10 cellular contexts compared by ENCODE assay signal in the genomic region with DNA sequence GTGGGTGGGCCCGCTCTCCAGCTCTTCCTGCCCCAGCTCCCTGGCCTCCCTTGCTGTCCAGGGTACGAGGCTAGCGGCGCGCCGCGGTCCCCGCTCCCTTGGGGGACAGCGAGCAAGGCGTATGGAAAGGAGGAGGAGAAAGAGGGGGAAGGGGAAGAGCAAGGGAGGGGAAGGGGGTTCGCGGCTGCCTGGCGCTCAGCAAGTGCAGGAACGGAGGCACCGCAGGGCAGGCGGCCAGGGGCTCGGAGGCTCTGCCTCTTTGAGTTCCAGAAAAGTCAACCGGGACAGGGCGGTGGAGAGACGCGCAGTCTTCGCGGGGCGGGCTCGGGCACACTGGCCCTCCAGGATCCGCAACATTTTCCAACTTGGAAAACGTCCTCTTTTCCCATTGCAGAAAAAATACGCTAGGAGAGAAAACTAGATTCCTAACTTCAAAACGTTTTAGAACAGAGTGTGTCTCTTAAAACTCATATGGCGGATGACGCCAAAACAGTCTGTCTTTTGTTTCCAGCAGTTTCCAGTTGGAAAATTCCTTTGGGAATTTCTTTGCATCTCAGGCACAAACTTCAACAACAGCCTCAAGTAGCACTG. TPM values are rescaled to one million over a fixed set of nuclear protein-coding genes. Genes with fewer than 3 reads are reported as not detected.
DNase-seq lines count a peak whose midpoint lies in the region; ATAC-seq, FAIRE-seq and TF ChIP-seq lines count a peak whose summit lies in the region.
"Had no signal": no experiment of that assay in that cellular context is flagged by ENCODE, and none has a peak within 500 bp of the region (broad histone marks: within the 10 kb centered on the region; RNA-seq: fewer than 3 reads in every experiment).

No MANE protein-coding gene starts in this region.

- H3K36me3 ChIP-seq in H7 (replicated peaks; ENCODE audit: control insufficient read depth, insufficient read depth, low read length) (no peaks in the 10 kb centered on the region), H1 (ENCODE audit: control insufficient read depth in 2 of 4, insufficient read depth in 4 of 4, low read length in 3 of 4) (no peaks in the 10 kb centered on the region), subcutaneous abdominal adipose tissue (ENCODE audit: control insufficient read depth in 5 of 5, insufficient read depth in 5 of 5, low read length in 5 of 5) (no peaks in the 10 kb centered on the region)
- H3K36me3 ChIP-seq: cardiac muscle cell had no signal

- H3K18ac ChIP-seq in H1 (ENCODE audit: extremely low read depth, low read length) = peak overlapping the region; percentile 51; the same call in 1 of the 2 replicates

- no peak overlapping the region for H4K5ac ChIP-seq in H1 (ENCODE audit: insufficient read length, low read depth, low read length)

- H2BK120ac ChIP-seq in H1 (replicated peaks; ENCODE audit: low read depth, low read length) = no peak overlapping the region

- no peak overlapping the region for H3K56ac ChIP-seq in H1 (replicated peaks; ENCODE audit: insufficient read length, low read depth, low read length)

- no peak overlapping the region for H2BK12ac ChIP-seq in H1 (ENCODE audit: low read depth, low read length)

- WGBS in H1 (ENCODE audit: extremely low coverage in 1 of 2, insufficient coverage in 1 of 2, insufficient read length in 1 of 2, insufficient replicate concordance in 2 of 2, low coverage in 1 of 2, low lambda C conversion rate in 2 of 2, missing lambda C conversion rate in 1 of 2), 2 experiments = 8% methylated on average over 27 of the region's 31 CpGs; no CpG with 5 or more reads in 1 of the 2 experiments

- H3K14ac ChIP-seq in H1 (ENCODE audit: insufficient read length) = no peak overlapping the region

- no peaks in the 10 kb centered on the region for H3K79me1 ChIP-seq in H1 (ENCODE audit: low read depth, low read length)

- H3K23me2 ChIP-seq in H1 (ENCODE audit: low read depth, low read length) = peaks cover 5% of the 10 kb centered on the region; the same call in 1 of the 2 replicates

- no peak for FAIRE-seq in H1 (lab: Jason Lieb, UNC)

- H3K27ac ChIP-seq in H1 (ENCODE audit: low read depth, low read length) (no peak overlapping the region), subcutaneous abdominal adipose tissue (ENCODE audit: low read depth, low read length) (no peak overlapping the region)
- H3K27ac ChIP-seq: cardiac muscle cell had no signal

- DNase-seq in H7 (peak; percentile 74), H1 (ENCODE audit: low read depth in 1 of 2, low spot score in 2 of 2) (peak; percentile 19 to 63), left kidney (ENCODE audit: low read depth, low spot score) (peak; percentile 71), OCI-M1 (lab: John Stamatoyannopoulos, UW) (no peak)
- DNase-seq in activated naive CD4-positive, alpha-beta T cell treated with anti-CD3 and anti-CD28 coated beads, Interleukin-2, amount 50 U/mL, for 72 hours (ENCODE audit: low spot score in 2 of 2) = no peak
- DNase-seq: NCI-H1417 treated with DMSO at 0.1 percent for 48 hours had no signal

- no peak overlapping the region for H2BK15ac ChIP-seq in H1 (ENCODE audit: low read length)

- H3K36me3 Mint-ChIP-seq in activated naive CD4-positive, alpha-beta T cell treated with anti-CD3 and anti-CD28 coated beads, Interleukin-2, amount 50 U/mL, for 72 hours = no peaks in the 10 kb centered on the region

- H3K4me3 ChIP-seq in H7 (ENCODE audit: insufficient read depth, low read depth, low read length) = peak overlapping the region; percentile 46
- H3K4me3 ChIP-seq in H1 (ENCODE audit: extremely low read depth in 1 of 4, insufficient read depth in 2 of 4, low read depth in 3 of 4, low read length in 4 of 4) = peak overlapping the region; percentile 57 to 69 (median 62)
- peak overlapping the region; percentile 61 to 68 (median 63) for H3K4me3 ChIP-seq in subcutaneous abdominal adipose tissue (ENCODE audit: low read depth in 1 of 5, low read length in 5 of 5)
- H3K4me3 ChIP-seq: cardiac muscle cell had no signal

- TF ChIP-seq CTCF in H1 (IDR thresholded peaks at IDR 0.05; ENCODE audit: control extremely low read depth in 1 of 3, insufficient read depth in 1 of 3, low read depth in 1 of 3, low read length in 3 of 3) = no peak

- ATAC-seq in HG03095 (IDR thresholded peaks at IDR 0.05; ENCODE audit: unreplicated experiment) (no peak), HG02678 (IDR thresholded peaks at IDR 0.05; ENCODE audit: unreplicated experiment) (no peak)
- ATAC-seq in activated naive CD4-positive, alpha-beta T cell treated with anti-CD3 and anti-CD28 coated beads, Interleukin-2, amount 50 U/mL, for 72 hours = no peak

- TF ChIP-seq EP300 in H1 (IDR thresholded peaks at IDR 0.05; ENCODE audit: borderline replicate concordance in 1 of 2, low read depth in 2 of 2, low read length in 2 of 2) = no peak

- H3K9me3 ChIP-seq in H1 (ENCODE audit: insufficient read depth in 2 of 2, low read depth in 1 of 2, low read length in 1 of 2) (no peaks in the 10 kb centered on the region), subcutaneous abdominal adipose tissue (ENCODE audit: control insufficient read depth in 5 of 5, low read length in 5 of 5) (no peaks in the 10 kb centered on the region)

- peak overlapping the region; percentile 86 to 91 for H3K4me2 ChIP-seq in H1 (ENCODE audit: insufficient read depth in 1 of 2, low read depth in 2 of 2, low read length in 2 of 2)

- no peaks in the 10 kb centered on the region for H3K9me3 Mint-ChIP-seq in activated naive CD4-positive, alpha-beta T cell treated with anti-CD3 and anti-CD28 coated beads, Interleukin-2, amount 50 U/mL, for 72 hours

- H2AFZ ChIP-seq in H1 (ENCODE audit: low read length) = peak overlapping the region; percentile 45

- peak in 1 of 2 experiments; percentile 43; a peak in 1 of 3 replicates for TF ChIP-seq POLR2A in H1 (IDR thresholded peaks at IDR 0.05; ENCODE audit: control extremely low read depth in 1 of 2, low read depth in 2 of 2, low read length in 2 of 2)

- H2BK20ac ChIP-seq in H1 (ENCODE audit: low read length) = no peak overlapping the region

- H3K23ac ChIP-seq in H1 (ENCODE audit: insufficient read length) = no peak overlapping the region

- peak overlapping the region; percentile 22; the same call in 1 of the 2 replicates for H2BK5ac ChIP-seq in H1 (ENCODE audit: low read depth, low read length)

- peak in 1 of 2 experiments; percentile 14; a peak in 1 of 4 replicates for TF ChIP-seq RAD21 in H1 (IDR thresholded peaks at IDR 0.05 in 1 of 2, conservative IDR thresholded peaks at IDR 0.05 in 1 of 2; ENCODE audit: low read depth in 2 of 2, low read length in 2 of 2)

- H3K27ac Mint-ChIP-seq in activated naive CD4-positive, alpha-beta T cell treated with anti-CD3 and anti-CD28 coated beads, Interleukin-2, amount 50 U/mL, for 72 hours = no peak overlapping the region

- POLR2A ChIA-PET in H1 (lab: Charles Lee; ENCODE audit: partially characterized antibody) = no interaction called here

- no peak overlapping the region for H2AK5ac ChIP-seq in H1 (ENCODE audit: low read depth, low read length)

- no peaks in the 10 kb centered on the region for H3K79me2 ChIP-seq in H1 (ENCODE audit: control insufficient read depth in 1 of 2, insufficient read depth in 2 of 2, low read length in 2 of 2)

- H3K27me3 ChIP-seq in H7 (ENCODE audit: control insufficient read depth, insufficient read depth, low read length) (no peaks in the 10 kb centered on the region), H1 (replicated peaks in 1 of 4; ENCODE audit: control insufficient read depth in 3 of 4, extremely low read depth in 1 of 4, insufficient read depth in 3 of 4, low read length in 3 of 4) (no peaks in the 10 kb centered on the region; a peak in 1 of 7 replicates), subcutaneous abdominal adipose tissue (ENCODE audit: control insufficient read depth in 5 of 5, insufficient read depth in 4 of 5, low read length in 5 of 5) (peaks cover 0 to 2% (median 0%) of the 10 kb centered on the region in 5 donors)
- H3K27me3 ChIP-seq: cardiac muscle cell had no signal

- CTCF ChIA-PET in H1 (lab: Charles Lee; ENCODE audit: partially characterized antibody) = interaction anchor here (0.7 to 2.2 kb wide), 4 partner anchors 24 to 385 kb away, joined by 3 to 5 read pairs (median 4); a partner anchor contains a TSS

- H3K4me1 ChIP-seq in H1 (replicated peaks in 1 of 4; ENCODE audit: control insufficient read depth in 3 of 4, insufficient read depth in 4 of 4, low read length in 3 of 4) (peaks cover 0 to 2% (median 2%) of the 10 kb centered on the region in 4 experiments; a peak in 2 of 7 replicates), subcutaneous abdominal adipose tissue (ENCODE audit: control insufficient read depth in 5 of 5, insufficient read depth in 5 of 5, low read length in 5 of 5) (peaks cover 2 to 9% (median 8%) of the 10 kb centered on the region in 5 donors)

- H4K91ac ChIP-seq in H1 (replicated peaks; ENCODE audit: insufficient read length, low read length) = peak overlapping the region; percentile 49

- H3K4ac ChIP-seq in H1 (replicated peaks; ENCODE audit: insufficient read length, low read depth, low read length) = no peak overlapping the region

- H4K20me1 ChIP-seq in H1 (replicated peaks in 1 of 2; ENCODE audit: control insufficient read depth in 1 of 2, insufficient read depth in 2 of 2, low read length in 2 of 2) = no peaks in the 10 kb centered on the region

- peak overlapping the region; percentile 81 for H4K8ac ChIP-seq in H1 (ENCODE audit: extremely low read depth, insufficient read depth, low read length)

- H3K9ac ChIP-seq in H1 (replicated peaks in 1 of 4; ENCODE audit: extremely low read depth in 1 of 4, low read depth in 3 of 4, low read length in 3 of 4) = peak overlapping the region in 3 of 4 experiments; percentile 35 to 66 (median 42); a peak in 4 of 7 replicates
- peak overlapping the region in 4 of 5 donors; percentile 41 to 56 (median 48) for H3K9ac ChIP-seq in subcutaneous abdominal adipose tissue (ENCODE audit: low read length in 5 of 5)

TF ChIP-seq in H1, 55 proteins besides CTCF, POLR2A, EP300 and RAD21 (continues in another document):
- peak; percentile 70 for TF ChIP-seq KDM4A (IDR thresholded peaks at IDR 0.05; ENCODE audit: low read depth, low read length, severe bottlenecking)
- no peak for TF ChIP-seq SIRT6 (IDR thresholded peaks at IDR 0.05; ENCODE audit: low read length)

RNA-seq across cellular contexts. Expression of a gene that starts 23.1 kb away (rescaled TPM):
- total RNA-seq in H7 (2014; rRNA removed; shearing (Covaris generic)) = 0.22 and 0.31 TPM in 2 replicates
- 0.50 and 0.57 TPM in 2 replicates for total RNA-seq in H1 (2021; fragmentation: NEBNext Ultra II Directional; extraction: Animal tissue kit (Norgen Biotek cat#: 25700))
- 0.95 and 1.8 TPM in 2 replicates for polyA plus RNA-seq in H1 (2011; rRNA removed)
- 1.5 TPM for polyA plus RNA-seq in H1 (2011; cell fraction: cytosol; rRNA removed)
- polyA plus RNA-seq in H1 (2011; cell fraction: nucleus; rRNA removed) = 1.4 TPM
- 1.1 to 1.4 TPM (median 1.2 TPM) in 4 replicates for polyA plus RNA-seq in H1 (2012, experiment 1 of 2)
- polyA plus RNA-seq in H1 (2012, experiment 2 of 2) = 0.22 TPM
- 0.20 TPM for polyA plus RNA-seq in H1 (2013, experiment 1 of 2)
- polyA plus RNA-seq in H1 (2013, experiment 2 of 2) = 0.15 TPM
- polyA minus RNA-seq in H1 (2011; rRNA and poly(A)+ RNA removed) = 2.2 and 3.3 TPM in 2 replicates
- polyA minus RNA-seq in H1 (2011; cell fraction: cytosol; rRNA and poly(A)+ RNA removed) = 2.3 TPM
- 1.1 TPM for polyA minus RNA-seq in H1 (2011; cell fraction: nucleus; rRNA and poly(A)+ RNA removed)
- not detected for total RNA-seq in activated naive CD4-positive, alpha-beta T cell treated with anti-CD3 and anti-CD28 coated beads, Interleukin-2, amount 50 U/mL, for 72 hours

Comparison
In these comparisons a context has a peak if more than half of its experiments do, and no peak if none do; other contexts are left out.
1. DNase-seq: peak in H7 (single experiment), H1 (2 of 2) and left kidney (single experiment); none in OCI-M1 (single experiment) and activated naive CD4-positive, alpha-beta T cell treated with anti-CD3 and anti-CD28 coated beads, Interleukin-2, amount 50 U/mL, for 72 hours (0 of 2).
2. Peak in every context shown above with its lines, with median percentiles within 50 percentile points of each other: H3K4me3 ChIP-seq.